Comparison of ENCODE assay signal across 1 cellular context in genomic region chr5:172870261-172870806, GRCh38.
TF ChIP-seq lines count a peak whose summit lies in the region.

No MANE protein-coding gene starts in this region.

TF ChIP-seq in GM23338, 12 proteins besides CTCF, POLR2A, EP300 and RAD21 (continued from another document):
- TF ChIP-seq REST (IDR thresholded peaks at IDR 0.05; ENCODE audit: unreplicated experiment) = no peak
- TF ChIP-seq ZNF462 (CRISPR knock-in tag; IDR thresholded peaks at IDR 0.05) = no peak
- TF ChIP-seq EZH2 (IDR thresholded peaks at IDR 0.05; ENCODE audit: low read depth, unreplicated experiment) = no peak
- no peak for TF ChIP-seq EZH2phosphoT487 (IDR thresholded peaks at IDR 0.05; ENCODE audit: unreplicated experiment)
- no peak for TF ChIP-seq JUNB (IDR thresholded peaks at IDR 0.05; ENCODE audit: unreplicated experiment)
- TF ChIP-seq ZNF331 (CRISPR knock-in tag; IDR thresholded peaks at IDR 0.05; ENCODE audit: low read depth) = no peak
